ENCODE assay signal across 8 cellular contexts in the genomic region with DNA sequence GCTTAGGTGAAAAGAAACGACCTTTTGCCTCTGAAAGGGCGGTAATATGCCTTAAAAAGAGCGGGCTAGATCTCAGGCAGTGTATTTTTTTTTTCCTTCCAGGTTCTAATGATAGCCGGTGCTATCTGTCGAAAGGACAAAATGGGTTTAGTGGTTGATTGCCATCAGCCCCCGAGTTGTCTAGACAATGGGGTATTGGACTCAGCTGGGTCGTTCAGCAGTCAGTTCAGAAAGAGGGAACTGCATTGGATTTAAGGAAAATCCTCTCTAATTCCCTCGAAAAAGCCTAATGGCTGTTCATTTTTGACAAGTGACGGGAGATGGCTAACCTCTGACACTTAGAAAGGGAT. TPM values are rescaled to one million over a fixed set of nuclear protein-coding genes. Genes with fewer than 3 reads are reported as not detected.
A peak's percentile ranks its signal among the peaks of the same experiment; 100 is the strongest.
DNase-seq lines count a peak whose midpoint lies in the region; ATAC-seq and TF ChIP-seq lines count a peak whose summit lies in the region.

No MANE protein-coding gene starts in this region.

- peaks cover 34% of the 10 kb centered on the region for H3K4me1 Mint-ChIP-seq in activated CD4-positive, alpha-beta T cell treated with anti-CD3 and anti-CD28 coated beads, Interleukin-2, amount 10 ng/mL, durations not matched to agents 7 days and 5 days
- H3K4me1 Mint-ChIP-seq in activated naive CD8-positive, alpha-beta T cell treated with anti-CD3 and anti-CD28 coated beads, Interleukin-2, amount 50 U/mL, for 24 hours, result peaks cover 34% of the 10 kb centered on the region

- H3K4me1 ChIP-seq in left lung, result peaks cover 9 to 29% of the 10 kb centered on the region in 2 donors
- H3K4me1 ChIP-seq in thoracic aorta (ENCODE audit: control insufficient read depth in 1 of 2, low read depth in 2 of 2), result peaks cover 13 to 14% of the 10 kb centered on the region in 2 donors

- H3K36me3 Mint-ChIP-seq in activated CD4-positive, alpha-beta T cell treated with anti-CD3 and anti-CD28 coated beads, Interleukin-2, amount 10 ng/mL, durations not matched to agents 7 days and 5 days (ENCODE audit: low read depth), result peaks cover 16% of the 10 kb centered on the region
- H3K36me3 Mint-ChIP-seq in activated naive CD8-positive, alpha-beta T cell treated with anti-CD3 and anti-CD28 coated beads, Interleukin-2, amount 50 U/mL, for 24 hours (ENCODE audit: low read depth), result peaks cover 26% of the 10 kb centered on the region

- peak overlapping the region; percentile 79 to 88 for H3K27ac ChIP-seq in left lung
- peak overlapping the region; percentile 87 to 90 for H3K27ac ChIP-seq in thoracic aorta

- CTCF ChIA-PET in activated CD4-positive, alpha-beta T cell treated with anti-CD3 and anti-CD28 coated beads, Interleukin-2, amount 10 ng/mL, durations not matched to agents 7 days and 5 days (lab: Charles Lee), result interaction anchor here (0.5 to 1.4 kb wide), 4 partner anchors 9 to 1213 kb away, joined by 3 to 4 read pairs (median 4); no protein-coding TSS in a partner anchor

- no peak for DNase-seq in activated CD4-positive, alpha-beta T cell treated with anti-CD3 and anti-CD28 coated beads, Interleukin-2, amount 10 ng/mL, durations not matched to agents 7 days and 5 days
- DNase-seq in activated CD4-positive, alpha-beta T cell treated with anti-CD3 and anti-CD28 coated beads for 4 hours, result no peak
- DNase-seq in activated naive CD8-positive, alpha-beta T cell treated with anti-CD3 and anti-CD28 coated beads, Interleukin-2, amount 50 U/mL, for 24 hours, result no peak
- no peak for DNase-seq in left lung
- DNase-seq in thoracic aorta (ENCODE audit: low spot score), result no peak
- DNase-seq in dedifferentiated amniotic fluid mesenchymal stem cell (ENCODE audit: extremely low spot score), result no peak
- no peak for DNase-seq in occipital lobe (lab: John Stamatoyannopoulos, UW)

- no peaks in the 10 kb centered on the region for H3K27me3 ChIP-seq in left lung
- H3K27me3 ChIP-seq in thoracic aorta (replicated peaks; ENCODE audit: insufficient read depth), result no peaks in the 10 kb centered on the region

- no peaks in the 10 kb centered on the region for H3K9me3 Mint-ChIP-seq in activated CD4-positive, alpha-beta T cell treated with anti-CD3 and anti-CD28 coated beads, Interleukin-2, amount 10 ng/mL, durations not matched to agents 7 days and 5 days
- H3K9me3 Mint-ChIP-seq in activated naive CD8-positive, alpha-beta T cell treated with anti-CD3 and anti-CD28 coated beads, Interleukin-2, amount 50 U/mL, for 24 hours, result no peaks in the 10 kb centered on the region

- peak overlapping the region; percentile 98 for H3K4me3 Mint-ChIP-seq in activated CD4-positive, alpha-beta T cell treated with anti-CD3 and anti-CD28 coated beads, Interleukin-2, amount 10 ng/mL, durations not matched to agents 7 days and 5 days
- H3K4me3 Mint-ChIP-seq in activated naive CD8-positive, alpha-beta T cell treated with anti-CD3 and anti-CD28 coated beads, Interleukin-2, amount 50 U/mL, for 24 hours, result peak overlapping the region; percentile 97

- POLR2A ChIA-PET in activated CD4-positive, alpha-beta T cell treated with anti-CD3 and anti-CD28 coated beads, Interleukin-2, amount 10 ng/mL, durations not matched to agents 7 days and 5 days (lab: Charles Lee), result no interaction called here

- H3K4me3 ChIP-seq in left lung (peak overlapping the region; percentile 74 to 92), thoracic aorta (peak overlapping the region; percentile 83)

- TF ChIP-seq CTCF in left lung (IDR thresholded peaks at IDR 0.05) (no peak), thoracic aorta (IDR thresholded peaks at IDR 0.05) (no peak)

- H3K36me3 ChIP-seq in left lung, result peaks cover 0 to 36% of the 10 kb centered on the region in 2 donors
- H3K36me3 ChIP-seq in thoracic aorta, result peaks cover 15% of the 10 kb centered on the region

- H3K9me3 ChIP-seq in left lung (no peaks in the 10 kb centered on the region), thoracic aorta (no peaks in the 10 kb centered on the region)

- ATAC-seq in activated naive CD8-positive, alpha-beta T cell treated with anti-CD3 and anti-CD28 coated beads, Interleukin-2, amount 50 U/mL, for 24 hours, result no peak
- ATAC-seq in left lung (no peak), thoracic aorta (ENCODE audit: insufficient number of reproducible peaks, low FRiP score, low read depth) (no peak), HG03039 (IDR thresholded peaks at IDR 0.05; ENCODE audit: unreplicated experiment) (no peak)

- H3K27ac Mint-ChIP-seq in activated CD4-positive, alpha-beta T cell treated with anti-CD3 and anti-CD28 coated beads, Interleukin-2, amount 10 ng/mL, durations not matched to agents 7 days and 5 days, result peak overlapping the region; percentile 96
- H3K27ac Mint-ChIP-seq in activated naive CD8-positive, alpha-beta T cell treated with anti-CD3 and anti-CD28 coated beads, Interleukin-2, amount 50 U/mL, for 24 hours, result peak overlapping the region; percentile 97

- H3K27me3 Mint-ChIP-seq in activated CD4-positive, alpha-beta T cell treated with anti-CD3 and anti-CD28 coated beads, Interleukin-2, amount 10 ng/mL, durations not matched to agents 7 days and 5 days, result no peaks in the 10 kb centered on the region
- H3K27me3 Mint-ChIP-seq in activated naive CD8-positive, alpha-beta T cell treated with anti-CD3 and anti-CD28 coated beads, Interleukin-2, amount 50 U/mL, for 24 hours, result no peaks in the 10 kb centered on the region

- intact Hi-C loops in left lung (cut with DNase I), result no loop called here

RNA-seq across cellular contexts. Expression of gene EIF2B5, which starts 0.7 kb away (rescaled TPM):
- 10 to 100 TPM; 53.0 to 60.0 TPM for total RNA-seq in activated CD4-positive, alpha-beta T cell treated with anti-CD3 and anti-CD28 coated beads, Interleukin-2, amount 10 ng/mL, durations not matched to agents 7 days and 5 days
- total RNA-seq in left lung (10 to 100 TPM; 32.2 to 44.5 TPM), thoracic aorta (10 to 100 TPM; 38.7 to 39.7 TPM), occipital lobe (45.5 TPM)

RNA-seq across cellular contexts. Expression of gene DVL3, which starts 19.3 kb away (rescaled TPM):
- total RNA-seq in activated CD4-positive, alpha-beta T cell treated with anti-CD3 and anti-CD28 coated beads, Interleukin-2, amount 10 ng/mL, durations not matched to agents 7 days and 5 days, result 10 to 100 TPM; 35.0 to 36.3 TPM
- total RNA-seq in left lung, result 10 to 100 TPM; 62.5 to 72.6 TPM
- total RNA-seq in thoracic aorta, result 100 to 1,000 TPM in 1 of 2 donors, 10 to 100 TPM in 1; 50.5 to 102 TPM
- total RNA-seq in occipital lobe, result 30.9 TPM

RNA-seq across cellular contexts. Expression of gene AP2M1, which starts 38.8 kb away (rescaled TPM):
- 100 to 1,000 TPM; 222 to 223 TPM for total RNA-seq in activated CD4-positive, alpha-beta T cell treated with anti-CD3 and anti-CD28 coated beads, Interleukin-2, amount 10 ng/mL, durations not matched to agents 7 days and 5 days
- total RNA-seq in left lung (100 to 1,000 TPM; 296 to 347 TPM), thoracic aorta (100 to 1,000 TPM; 194 to 203 TPM), occipital lobe (263 TPM)

RNA-seq across cellular contexts. Expression of gene HTR3E, which starts 39.0 kb away (rescaled TPM):
- total RNA-seq in activated CD4-positive, alpha-beta T cell treated with anti-CD3 and anti-CD28 coated beads, Interleukin-2, amount 10 ng/mL, durations not matched to agents 7 days and 5 days, result not detected
- total RNA-seq in left lung (not detected), thoracic aorta (not detected), occipital lobe (not detected)

RNA-seq across cellular contexts. Expression of gene ABCF3, which starts 50.1 kb away (rescaled TPM):
- 10 to 100 TPM; 62.2 to 64.4 TPM for total RNA-seq in activated CD4-positive, alpha-beta T cell treated with anti-CD3 and anti-CD28 coated beads, Interleukin-2, amount 10 ng/mL, durations not matched to agents 7 days and 5 days
- 10 to 100 TPM; 63.3 to 69.9 TPM for total RNA-seq in left lung
- 10 to 100 TPM; 50.2 to 62.1 TPM for total RNA-seq in thoracic aorta
- 41.2 TPM for total RNA-seq in occipital lobe
